ENCODE assay signal across 15 cellular contexts in genomic region chr17:73249700-73250099, GRCh38. TPM values are rescaled to one million over a fixed set of nuclear protein-coding genes. Genes with fewer than 3 reads are reported as not detected.
DNase-seq lines count a peak whose midpoint lies in the region; TF ChIP-seq lines count a peak whose summit lies in the region.
"Had no signal": no experiment of that assay in that cellular context is flagged by ENCODE, and none has a peak within 500 bp of the region (broad histone marks: within the 10 kb centered on the region; RNA-seq: fewer than 3 reads in every experiment).

No MANE protein-coding gene starts in this region.

- no peaks in the 10 kb centered on the region for H3K4me1 Mint-ChIP-seq in CD4-positive, alpha-beta memory T cell

- H3K27ac Mint-ChIP-seq in CD4-positive, alpha-beta memory T cell: peak overlapping the region in 1 of 7 donors; percentile 5
- H3K27ac Mint-ChIP-seq: T-helper 2 cell treated with Interferon-gamma antibody and Interleukin-4, amounts not matched to agents 5 μg/mL and 100 μg/mL, for 36 hours had no signal

- CTCF ChIA-PET in CD4-positive, alpha-beta memory T cell (lab: Charles Lee; ENCODE audit: partially characterized antibody): interaction anchor here (1.0 to 11.3 kb wide), 9 partner anchors 10 to 525 kb away, joined by 3 to 185 read pairs (median 5); no protein-coding TSS in a partner anchor

- H3K27me3 Mint-ChIP-seq in CD4-positive, alpha-beta memory T cell: no peaks in the 10 kb centered on the region

- peak overlapping the region; percentile 2; the same call in 1 of the 2 replicates for H3K4me3 ChIP-seq in WERI-Rb-1 (ENCODE audit: low read depth, low read length)
- no peak overlapping the region for H3K4me3 ChIP-seq in CD4-positive, alpha-beta memory T cell (ENCODE audit: low read length in 2 of 2)
- H3K4me3 ChIP-seq: BLaER1 treated with 17β-estradiol and CSF1 and Interleukin-3, amounts not matched to agents 10 nM and 100 nM had no signal

- H3K27me3 ChIP-seq in WERI-Rb-1 (ENCODE audit: insufficient read depth, low read depth, severe bottlenecking): no peaks in the 10 kb centered on the region
- H3K27me3 ChIP-seq in CD4-positive, alpha-beta memory T cell (ENCODE audit: insufficient read depth, low read length): no peaks in the 10 kb centered on the region
- H3K27me3 ChIP-seq: BLaER1 treated with 17β-estradiol and CSF1 and Interleukin-3, amounts not matched to agents 10 nM and 100 nM had no signal

- DNase-seq in NCI-H1105 treated with DMSO at 0.1 percent for 48 hours (lab: John Stamatoyannopoulos, UW) (peak; percentile 29), NCI-H1105 (lab: John Stamatoyannopoulos, UW) (no peak), NCI-H1436 (lab: John Stamatoyannopoulos, UW) (peak; percentile 50), NCI-H524 (lab: John Stamatoyannopoulos, UW) (peak; percentile 85 to 94), WERI-Rb-1 (peak; percentile 71), SHP77 treated with DMSO at 0.1 percent for 48 hours (lab: John Stamatoyannopoulos, UW) (no peak), NCI-H187 (lab: John Stamatoyannopoulos, UW) (no peak)
- DNase-seq in CD4-positive, alpha-beta memory T cell: no peak
- DNase-seq: DMS53, KG1, NCI-H2029 treated with DMSO at 0.1 percent for 48 hours, NCI-H510A had no signal

- no peaks in the 10 kb centered on the region for H3K9me3 ChIP-seq in WERI-Rb-1 (ENCODE audit: severe bottlenecking)
- no peaks in the 10 kb centered on the region for H3K9me3 ChIP-seq in CD4-positive, alpha-beta memory T cell (ENCODE audit: control insufficient read depth in 1 of 2, low read length in 2 of 2)
- H3K9me3 ChIP-seq: BLaER1 treated with 17β-estradiol and CSF1 and Interleukin-3, amounts not matched to agents 10 nM and 100 nM had no signal

- H3K36me3 Mint-ChIP-seq in CD4-positive, alpha-beta memory T cell: peaks cover 8 to 18% of the 10 kb centered on the region in 2 donors

- peaks cover 13% of the 10 kb centered on the region for H3K36me3 ChIP-seq in WERI-Rb-1
- H3K36me3 ChIP-seq in CD4-positive, alpha-beta memory T cell (ENCODE audit: insufficient read depth, low read length): peaks cover 12% of the 10 kb centered on the region

- H3K4me3 Mint-ChIP-seq in CD4-positive, alpha-beta memory T cell: no peak overlapping the region
- H3K4me3 Mint-ChIP-seq: T-helper 2 cell treated with Interferon-gamma antibody and Interleukin-4, amounts not matched to agents 5 μg/mL and 100 μg/mL, for 36 hours had no signal

- POLR2A ChIA-PET in CD4-positive, alpha-beta memory T cell (lab: Charles Lee; ENCODE audit: partially characterized antibody): interaction anchor here (1.1 to 1.4 kb wide), 2 partner anchors 17 to 523 kb away, joined by 3 to 6 read pairs; a partner anchor contains a TSS

- no peaks in the 10 kb centered on the region for H3K9me3 Mint-ChIP-seq in CD4-positive, alpha-beta memory T cell
- H3K9me3 Mint-ChIP-seq: T-helper 2 cell treated with Interferon-gamma antibody and Interleukin-4, amounts not matched to agents 5 μg/mL and 100 μg/mL, for 36 hours had no signal

- TF ChIP-seq CTCF in WERI-Rb-1 (IDR thresholded peaks at IDR 0.05; ENCODE audit: low read depth, low read length): no peak

- no peaks in the 10 kb centered on the region for H3K4me1 ChIP-seq in CD4-positive, alpha-beta memory T cell (ENCODE audit: insufficient read depth, low read length)
- H3K4me1 ChIP-seq: BLaER1 treated with 17β-estradiol and CSF1 and Interleukin-3, amounts not matched to agents 10 nM and 100 nM had no signal

- peak overlapping the region; percentile 59 for H3K27ac ChIP-seq in WERI-Rb-1
- no peak overlapping the region for H3K27ac ChIP-seq in CD4-positive, alpha-beta memory T cell (ENCODE audit: low read depth, low read length)
- H3K27ac ChIP-seq: BLaER1 treated with 17β-estradiol and CSF1 and Interleukin-3, amounts not matched to agents 10 nM and 100 nM had no signal

- intact Hi-C loops in CD4-positive, alpha-beta memory T cell (cut with micrococcal nuclease): no loop called here

RNA-seq across cellular contexts. Expression of gene CPSF4L, which starts 12.0 kb away (rescaled TPM):
- not detected for total RNA-seq in CD4-positive, alpha-beta memory T cell
- not detected for polyA plus RNA-seq in CD4-positive, alpha-beta memory T cell
- total RNA-seq: H4 had no signal

RNA-seq across cellular contexts. Expression of gene COG1, which starts 56.8 kb away (rescaled TPM):
- total RNA-seq in CD4-positive, alpha-beta memory T cell: 10 to 100 TPM; 76.2 to 81.6 TPM
- polyA plus RNA-seq in CD4-positive, alpha-beta memory T cell: 10 to 100 TPM; 13.1 to 38.1 TPM

Comparison
In these comparisons a context has a peak if more than half of its experiments do, and no peak if none do; other contexts are left out.
1. DNase-seq: peak in NCI-H1105 treated with DMSO at 0.1 percent for 48 hours (single experiment), NCI-H1436 (single experiment), NCI-H524 (2 of 2) and WERI-Rb-1 (single experiment); none in NCI-H1105 (single experiment), SHP77 treated with DMSO at 0.1 percent for 48 hours (single experiment), CD4-positive, alpha-beta memory T cell (0 of 5) and NCI-H187 (0 of 2).